ENCODE assay signal across 9 cellular contexts in the genomic region with DNA sequence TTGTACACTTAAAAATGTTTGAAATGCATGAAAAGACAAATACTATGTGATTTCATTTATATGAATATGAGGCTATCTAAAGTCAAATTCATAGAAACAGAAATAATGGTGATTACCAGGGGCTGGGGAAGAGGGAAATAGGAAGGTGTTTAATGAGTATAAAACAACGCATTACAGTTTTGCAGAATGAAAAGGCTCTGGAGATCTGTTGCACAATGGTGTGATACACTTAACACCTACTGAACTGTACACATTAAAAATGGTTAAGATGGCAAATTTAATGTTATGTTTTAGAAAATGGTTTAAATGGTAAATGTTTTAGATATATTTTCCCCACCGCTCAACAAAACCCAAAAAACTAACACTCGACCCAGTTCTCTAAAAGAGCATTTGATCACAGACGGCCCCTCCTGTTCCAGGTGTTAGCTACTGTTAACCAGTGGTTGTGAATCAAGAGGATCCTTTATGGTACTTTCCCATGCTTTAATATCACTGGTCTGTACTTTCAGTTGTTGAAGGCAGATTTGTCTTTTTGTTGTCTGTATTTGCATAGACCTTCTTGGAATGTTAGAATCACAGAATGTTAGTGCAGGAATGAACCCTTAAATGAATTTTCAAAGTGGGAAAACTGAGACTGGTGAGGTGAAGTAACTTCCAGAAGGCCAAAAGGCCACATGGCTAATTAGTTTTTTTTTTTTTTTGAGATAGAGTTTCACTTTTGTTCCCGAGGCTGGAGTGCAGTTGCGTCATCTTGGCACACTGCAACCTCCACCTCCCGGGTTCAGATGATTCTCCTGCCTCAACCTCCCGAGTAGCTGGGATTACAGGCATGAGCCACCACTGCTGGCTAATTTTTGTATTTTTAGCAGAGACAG. TPM values are rescaled to one million over a fixed set of nuclear protein-coding genes. Genes with fewer than 3 reads are reported as not detected.
A peak's percentile ranks its signal among the peaks of the same experiment; 100 is the strongest.
DNase-seq lines count a peak whose midpoint lies in the region; ATAC-seq and TF ChIP-seq lines count a peak whose summit lies in the region.
"Had no signal": no experiment of that assay in that cellular context is flagged by ENCODE, and none has a peak within 500 bp of the region (broad histone marks: within the 10 kb centered on the region; RNA-seq: fewer than 3 reads in every experiment).

No MANE protein-coding gene starts in this region.

- no peak for ATAC-seq in HG02981 (IDR thresholded peaks at IDR 0.05; ENCODE audit: unreplicated experiment)

- H3K9me3 Mint-ChIP-seq in stimulated activated naive CD8-positive, alpha-beta T cell treated with anti-CD3 and anti-CD28 coated beads, Interleukin-15, Interleukin-2, amounts not matched to agents 100 ng/mL and 50 ng/mL, for 24 hours: no peaks in the 10 kb centered on the region

- peak; percentile 21 for DNase-seq in NOMO-1 treated with DMSO at 0.1 percent for 48 hours (lab: John Stamatoyannopoulos, UW; ENCODE audit: unreplicated experiment)
- no peak for DNase-seq in NOMO-1 treated with dmso at 0.1 percent for 144 hours (lab: John Stamatoyannopoulos, UW; ENCODE audit: unreplicated experiment)
- peak; percentile 54 for DNase-seq in RPMI7951 (ENCODE audit: low read depth)
- peak; percentile 79 for DNase-seq in fibroblast of villous mesenchyme (ENCODE audit: low read depth)
- no peak for DNase-seq in AG08395 (ENCODE audit: low spot score)
- DNase-seq in caudate nucleus (lab: John Stamatoyannopoulos, UW): no peak

- no peak for TF ChIP-seq CTCF in fibroblast of villous mesenchyme (IDR thresholded peaks at IDR 0.05; ENCODE audit: insufficient read depth, low read depth, low read length)

- H3K27ac Mint-ChIP-seq in stimulated activated naive CD8-positive, alpha-beta T cell treated with anti-CD3 and anti-CD28 coated beads, Interleukin-15, Interleukin-2, amounts not matched to agents 100 ng/mL and 50 ng/mL, for 24 hours: peak overlapping the region; percentile 71

- peak overlapping the region; percentile 52 for H3K4me3 Mint-ChIP-seq in stimulated activated naive CD8-positive, alpha-beta T cell treated with anti-CD3 and anti-CD28 coated beads, Interleukin-15, Interleukin-2, amounts not matched to agents 100 ng/mL and 50 ng/mL, for 24 hours

- no peaks in the 10 kb centered on the region for H3K27me3 Mint-ChIP-seq in stimulated activated naive CD8-positive, alpha-beta T cell treated with anti-CD3 and anti-CD28 coated beads, Interleukin-15, Interleukin-2, amounts not matched to agents 100 ng/mL and 50 ng/mL, for 24 hours

- H3K4me3 ChIP-seq in fibroblast of villous mesenchyme (ENCODE audit: low read depth, low read length): no peak overlapping the region
- H3K4me3 ChIP-seq: BLaER1 had no signal

- H3K36me3 Mint-ChIP-seq in stimulated activated naive CD8-positive, alpha-beta T cell treated with anti-CD3 and anti-CD28 coated beads, Interleukin-15, Interleukin-2, amounts not matched to agents 100 ng/mL and 50 ng/mL, for 24 hours (ENCODE audit: low read depth): peaks cover 45% of the 10 kb centered on the region

- no peak overlapping the region for H3K27ac ChIP-seq in caudate nucleus (ENCODE audit: low read depth, low read length)
- H3K27ac ChIP-seq: BLaER1 had no signal

- peaks cover 69% of the 10 kb centered on the region for H3K4me1 Mint-ChIP-seq in stimulated activated naive CD8-positive, alpha-beta T cell treated with anti-CD3 and anti-CD28 coated beads, Interleukin-15, Interleukin-2, amounts not matched to agents 100 ng/mL and 50 ng/mL, for 24 hours (ENCODE audit: low read depth)

RNA-seq across cellular contexts. Expression of a gene that starts 10.2 kb away (rescaled TPM):
- total RNA-seq in RPMI7951 (2014; rRNA removed; shearing (Covaris generic)): 120 and 138 TPM in 2 replicates
- total RNA-seq in fibroblast of villous mesenchyme: 103 and 128 TPM in 2 replicates

Comparison
In these comparisons a context has a peak if more than half of its experiments do, and no peak if none do; other contexts are left out.
1. DNase-seq: peak in NOMO-1 treated with DMSO at 0.1 percent for 48 hours (single experiment), RPMI7951 (single experiment) and fibroblast of villous mesenchyme (single experiment); none in NOMO-1 treated with dmso at 0.1 percent for 144 hours (single experiment), AG08395 (single experiment) and caudate nucleus (0 of 61).